9 cellular contexts compared by ENCODE assay signal in the genomic region with DNA sequence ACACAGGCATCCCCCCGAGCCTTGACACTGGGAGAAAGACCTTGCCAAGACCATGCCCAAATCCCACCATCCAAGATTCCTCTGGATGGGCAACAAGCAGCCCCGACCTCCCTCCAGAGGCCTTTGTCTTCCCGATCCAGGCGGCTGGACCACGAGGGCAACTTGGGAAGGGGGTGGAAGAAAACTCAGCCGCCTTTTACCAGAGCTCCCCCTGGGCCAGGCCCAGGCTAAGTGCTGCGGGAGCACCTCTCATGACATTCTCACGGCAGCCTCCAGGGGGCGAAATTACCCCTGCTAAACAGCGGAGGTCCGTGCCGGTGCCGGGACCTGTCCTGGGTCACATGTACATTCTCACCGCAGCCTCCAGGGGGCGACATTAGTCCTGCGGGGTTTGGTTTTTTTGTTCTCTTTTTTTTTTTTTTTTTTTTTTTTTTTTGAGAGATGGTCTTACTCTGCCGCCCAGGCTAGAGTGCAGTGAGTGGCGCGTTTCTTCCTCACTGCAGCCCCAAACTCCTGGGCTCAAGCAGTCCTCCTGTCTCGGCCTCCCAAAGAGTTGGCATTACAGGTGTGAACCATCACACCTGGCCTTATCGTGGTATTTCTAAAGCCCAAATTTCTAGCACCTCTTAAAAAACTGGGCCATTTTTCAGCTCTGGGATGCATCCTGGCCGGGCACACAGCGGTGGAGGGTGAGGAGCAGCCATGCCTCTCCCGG. TPM values are rescaled to one million over a fixed set of nuclear protein-coding genes. Genes with fewer than 3 reads are reported as not detected.
DNase-seq lines count a peak whose midpoint lies in the region; ATAC-seq and TF ChIP-seq lines count a peak whose summit lies in the region.
"Had no signal": no experiment of that assay in that cellular context is flagged by ENCODE, and none has a peak within 500 bp of the region (broad histone marks: within the 10 kb centered on the region; RNA-seq: fewer than 3 reads in every experiment).

No MANE protein-coding gene starts in this region.

- H3K9me3 ChIP-seq in BE2C, result no peaks in the 10 kb centered on the region
- H3K9me3 ChIP-seq in left lung, result no peaks in the 10 kb centered on the region

- H3K4me3 ChIP-seq in BE2C (ENCODE audit: low read depth, low read length) (no peak overlapping the region), coronary artery (no peak overlapping the region), left lung (no peak overlapping the region)

- intact Hi-C loops in left lung (cut with DNase I), result no loop called here

- peak; percentile 11 for TF ChIP-seq POLR2A in GM19193 (IDR thresholded peaks at IDR 0.05; ENCODE audit: extremely low read depth, insufficient read depth, insufficient read length)

- DNase-seq in BE2C (peak; percentile 97), NCI-H524 treated with DMSO at 0.1 percent for 48 hours (lab: John Stamatoyannopoulos, UW) (peak; percentile 29), coronary artery (ENCODE audit: low spot score) (peak; percentile 92), left lung (peak; percentile 95 to 97)
- peak; percentile 98 for DNase-seq in activated CD4-positive, alpha-beta T cell treated with anti-CD3 and anti-CD28 coated beads for 48 hours
- DNase-seq in stimulated activated CD4-positive, alpha-beta T cell treated with anti-CD3 and anti-CD28 coated beads, TNF-alpha, amount 100 ng/mL, for 1 hour (ENCODE audit: low read depth in 3 of 3, low spot score in 1 of 3), result peak; percentile 87 to 97 (median 88)

- TF ChIP-seq CTCF in BE2C (IDR thresholded peaks at IDR 0.05; ENCODE audit: low read depth, low read length) (peak; percentile 96), coronary artery (IDR thresholded peaks at IDR 0.05) (peak; percentile 89), left lung (IDR thresholded peaks at IDR 0.05) (peak; percentile 97)

- no peaks in the 10 kb centered on the region; the same call in 1 of the 2 replicates for H3K4me1 ChIP-seq in BE2C
- H3K4me1 ChIP-seq in left lung, result peaks cover 0 to 10% of the 10 kb centered on the region in 2 donors

- H3K36me3 ChIP-seq in BE2C (peaks cover 6% of the 10 kb centered on the region; the same call in 1 of the 2 replicates), left lung (peaks cover 0 to 45% of the 10 kb centered on the region in 2 donors)

- H3K27me3 ChIP-seq in BE2C, result no peaks in the 10 kb centered on the region
- peaks cover 0 to 37% of the 10 kb centered on the region in 2 donors for H3K27me3 ChIP-seq in left lung

- peak; percentile 74 for ATAC-seq in HG03442 (IDR thresholded peaks at IDR 0.05; ENCODE audit: unreplicated experiment)
- peak; percentile 95 for ATAC-seq in left lung

- H3K27ac ChIP-seq in coronary artery (no peak overlapping the region), left lung (no peak overlapping the region)

RNA-seq across cellular contexts. Expression of a gene that starts 2.1 kb away (rescaled TPM):
- not detected for polyA plus RNA-seq in BE2C (2012; ENCODE audit: insufficient read depth, insufficient read length, low read depth)
- total RNA-seq in left lung, result under 1 TPM in 1 of 2 donors, not detected in 1; 0.13 TPM

RNA-seq across cellular contexts. Expression of a gene that starts 24.5 kb away (rescaled TPM):
- polyA plus RNA-seq in BE2C (2012; ENCODE audit: insufficient read depth, insufficient read length, low read depth), result 51.4 TPM
- 10 to 100 TPM; 49.0 to 49.3 TPM for total RNA-seq in left lung

RNA-seq across cellular contexts. Expression of a gene that starts 34.9 kb away (rescaled TPM):
- polyA plus RNA-seq in BE2C (2012; ENCODE audit: insufficient read depth, insufficient read length, low read depth), result 56.7 TPM
- 10 to 100 TPM; 44.6 to 50.0 TPM for total RNA-seq in left lung

RNA-seq across cellular contexts. Expression of a gene that starts 45.8 kb away (rescaled TPM):
- polyA plus RNA-seq in BE2C (2012; ENCODE audit: insufficient read depth, insufficient read length, low read depth), result 49.4 TPM
- total RNA-seq in left lung, result 10 to 100 TPM; 69.0 to 69.3 TPM

RNA-seq across cellular contexts. Expression of a gene that starts 47.0 kb away (rescaled TPM):
- polyA plus RNA-seq in BE2C (2012; ENCODE audit: insufficient read depth, insufficient read length, low read depth), result not detected
- 1 to 10 TPM in 1 of 2 donors, under 1 TPM in 1; 0.45 to 1.6 TPM for total RNA-seq in left lung
- total RNA-seq: T-helper 1 cell treated with Interleukin-12 subunit alpha and Interleukin-12 subunit beta and Interleukin-4 antibody, amounts not matched to agents 30 ng/mL and 1 ng/mL, for 36 hours had no signal

Comparison
In these comparisons a context has a peak if more than half of its experiments do, and no peak if none do; other contexts are left out.
1. DNase-seq: peak in every context shown above with its lines; median percentile 98 in activated CD4-positive, alpha-beta T cell treated with anti-CD3 and anti-CD28 coated beads for 48 hours; 97 in BE2C; 96 in left lung; 92 in coronary artery; 88 in stimulated activated CD4-positive, alpha-beta T cell treated with anti-CD3 and anti-CD28 coated beads, TNF-alpha, amount 100 ng/mL, for 1 hour; 29 in NCI-H524 treated with DMSO at 0.1 percent for 48 hours.